ENCODE assay signal across 29 cellular contexts in the genomic region with DNA sequence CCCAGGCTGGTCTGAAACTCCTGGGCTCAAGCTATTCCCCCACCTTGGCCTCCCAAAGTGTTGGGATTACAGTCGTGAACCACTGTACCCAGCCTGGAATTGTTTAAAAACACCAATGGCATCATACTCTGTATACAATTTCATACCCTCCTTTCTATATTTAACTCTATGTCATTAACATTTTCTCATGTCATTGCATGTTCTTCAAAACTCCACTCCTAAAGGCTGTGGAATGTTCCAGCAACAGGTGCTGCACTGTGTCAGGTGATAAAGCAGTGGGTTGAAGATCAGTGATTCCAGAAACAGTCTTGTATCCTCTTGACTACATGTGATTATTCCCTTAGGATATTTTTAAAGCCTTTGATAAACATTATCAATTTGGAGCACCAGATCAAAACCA. TPM values are rescaled to one million over a fixed set of nuclear protein-coding genes. Genes with fewer than 3 reads are reported as not detected.
"Had no signal": no experiment of that assay in that cellular context is flagged by ENCODE, and none has a peak within 500 bp of the region (broad histone marks: within the 10 kb centered on the region; RNA-seq: fewer than 3 reads in every experiment).

No MANE protein-coding gene starts in this region.

- H3K4me1 ChIP-seq: SJCRH30 had no signal

- H3K9me3 ChIP-seq: adrenal gland, body of pancreas, breast epithelium, SJCRH30 had no signal

- H3K27ac ChIP-seq: adrenal gland, SJCRH30, SK-N-MC had no signal

- H3K36me3 ChIP-seq: adrenal gland, breast epithelium, SJCRH30 had no signal

- ATAC-seq: activated CD4-positive, CD25-positive, alpha-beta regulatory T cell treated with anti-CD3 and anti-CD28 coated beads, Interleukin-2, amount 50 U/mL, for 24 hours; activated naive CD4-positive, alpha-beta T cell treated with anti-CD3 and anti-CD28 coated beads, Interleukin-2, amount 50 U/mL, for 72 hours; activated T-cell treated with anti-CD3 and anti-CD28 coated beads, Interleukin-2, amount 50 U/mL, for 4 hours; body of pancreas; WTC11 had no signal

- DNase-seq: activated CD4-positive, alpha-beta memory T cell treated with anti-CD3 and anti-CD28 coated beads for 36 hours; activated CD4-positive, alpha-beta T cell treated with anti-CD3 and anti-CD28 coated beads for 4 hours; activated CD4-positive, alpha-beta T cell treated with anti-CD3 and anti-CD28 coated beads, Interleukin-2, amount 50 U/mL, for 1 hour; activated CD8-positive, alpha-beta memory T cell treated with anti-CD3 and anti-CD28 coated beads, Interleukin-2, amount 50 U/mL, for 4 hours; activated gamma-delta T cell treated with Interleukin-2 at 50 U/mL for 16 hours; activated naive CD4-positive, alpha-beta T cell treated with anti-CD3 and anti-CD28 coated beads for 36 hours; activated T-cell treated with anti-CD3 and anti-CD28 coated beads for 4 hours; activated T-cell treated with anti-CD3 and anti-CD28 coated beads, Interleukin-2, amount 50 U/mL, for 4 hours; adrenal gland; caudate nucleus; Kasumi-1; KG1; MM.1S; MV-4-11; NCI-H1092; NCI-H1436 treated with DMSO at 0.1 percent for 48 hours; NCI-H1694 treated with DMSO at 0.1 percent for 48 hours; NCI-H2029; NCI-H345; NCI-H524 treated with DMSO at 0.1 percent for 48 hours; SHP77; SJCRH30 had no signal

- H3K27me3 ChIP-seq: adrenal gland, body of pancreas, breast epithelium, SJCRH30 had no signal

- H3K4me3 ChIP-seq: adrenal gland, body of pancreas, breast epithelium, SJCRH30, SK-N-MC had no signal

RNA-seq across cellular contexts. Expression of a gene that starts 36.7 kb away (rescaled TPM):
- total RNA-seq: activated CD4-positive, alpha-beta memory T cell treated with anti-CD3 and anti-CD28 coated beads for 36 hours; activated naive CD4-positive, alpha-beta T cell treated with anti-CD3 and anti-CD28 coated beads, Interleukin-2, amount 50 U/mL, for 72 hours; activated T-cell treated with anti-CD3 and anti-CD28 coated beads, Interleukin-2, amount 50 U/mL, for 4 hours; activated T-helper 1 cell treated with anti-CD3 and anti-CD28 coated beads, Interleukin-12 subunit alpha, Interleukin-12 subunit beta, Interleukin-2, Interleukin-4 antibody, amounts not matched to agents 30 ng/mL and 10 ng/mL and 1 ng/mL, durations not matched to agents 14 hours and 24 hours and 36 hours; body of pancreas; SJCRH30 had no signal
